In the genomic region with DNA sequence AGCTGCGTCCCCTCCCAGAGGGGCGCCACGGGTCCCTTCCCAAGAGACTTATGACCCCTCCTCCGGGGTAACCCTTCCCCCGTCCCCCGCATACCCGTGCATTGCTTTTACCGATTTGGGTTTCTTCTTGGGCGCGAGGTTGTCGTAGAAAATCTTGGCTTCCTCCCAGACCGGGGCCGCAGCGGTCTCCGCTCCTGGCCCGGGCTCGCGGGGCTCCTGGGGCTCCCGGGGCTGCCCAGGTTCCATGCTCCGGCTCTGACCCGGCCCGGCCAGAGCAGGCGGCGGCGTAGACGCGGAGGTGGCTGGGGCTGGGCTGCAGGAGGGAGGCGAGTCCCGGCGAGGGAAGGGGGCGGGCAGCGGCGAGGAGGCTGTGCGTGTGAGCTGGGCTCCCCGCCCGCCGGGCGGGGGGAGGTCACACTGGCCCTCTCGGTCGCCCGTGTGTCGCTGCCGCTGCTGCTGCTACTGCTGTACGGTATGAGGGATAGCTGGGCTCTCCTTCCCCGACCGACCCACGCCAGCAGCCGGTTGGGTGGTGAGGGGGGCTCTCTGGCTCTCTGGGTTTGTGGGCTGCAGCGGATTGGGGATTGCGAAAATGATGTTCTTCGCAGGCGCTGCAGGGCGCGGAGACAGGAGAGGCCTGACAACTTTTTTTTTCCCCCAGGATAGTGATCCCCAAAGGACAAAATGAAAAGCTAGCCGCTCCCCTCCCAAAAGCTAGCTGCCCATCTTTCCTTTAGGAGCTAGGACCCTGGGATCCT, we compare ENCODE assay signal across 8 cellular contexts. TPM values are rescaled to one million over a fixed set of nuclear protein-coding genes. Genes with fewer than 3 reads are reported as not detected.
DNase-seq lines count a peak whose midpoint lies in the region; ATAC-seq lines count a peak whose summit lies in the region.

A gene (minus strand): TSS at position 315 of the 758 bp plus-strand sequence. CDS start 69 bp downstream, at position 246.

- POLR2A ChIA-PET in activated CD4-positive, alpha-beta T cell treated with anti-CD3 and anti-CD28 coated beads, Interleukin-2, amount 10 ng/mL, durations not matched to agents 7 days and 5 days (lab: Charles Lee), result no interaction called here
- POLR2A ChIA-PET in naive thymus-derived CD4-positive, alpha-beta T cell (lab: Charles Lee), result interaction anchor here (0.6 to 3.2 kb wide), 9 partner anchors 9 to 67 kb away, joined by 3 to 20 read pairs (median 4); a partner anchor contains a TSS

- no peaks in the 10 kb centered on the region for H3K9me3 Mint-ChIP-seq in activated CD4-positive, alpha-beta T cell treated with anti-CD3 and anti-CD28 coated beads, Interleukin-2, amount 10 ng/mL, durations not matched to agents 7 days and 5 days
- peaks cover 0 to 2% (median 0%) of the 10 kb centered on the region in 11 donors for H3K9me3 Mint-ChIP-seq in naive thymus-derived CD4-positive, alpha-beta T cell

- DNase-seq in stimulated activated CD4-positive, alpha-beta T cell treated with anti-CD3 and anti-CD28 coated beads, Interleukin-2, amount 100 ng/mL, for 24 hours, result peak; percentile 35 to 46
- DNase-seq in stimulated activated CD4-positive, alpha-beta T cell treated with anti-CD3 and anti-CD28 coated beads, Interleukin-1b, Interleukin-23, amount 100 ng/mL, for 48 hours, result no peak
- no peak for DNase-seq in activated CD4-positive, alpha-beta T cell treated with anti-CD3 and anti-CD28 coated beads, Interleukin-2, amount 10 ng/mL, durations not matched to agents 7 days and 5 days
- peak in 5 of 9 donors; percentile 12 to 59 (median 24) for DNase-seq in naive thymus-derived CD4-positive, alpha-beta T cell
- no peak for DNase-seq in NCI-H2196 treated with DMSO at 0.1 percent for 48 hours (lab: John Stamatoyannopoulos, UW; ENCODE audit: unreplicated experiment)

- intact Hi-C loops in naive thymus-derived CD4-positive, alpha-beta T cell (cut with micrococcal nuclease), result loop anchor here (1.0 kb wide), 5 partner anchors 9 to 66 kb away; a partner anchor contains a TSS

- H3K27ac Mint-ChIP-seq in activated CD4-positive, alpha-beta T cell treated with anti-CD3 and anti-CD28 coated beads, Interleukin-2, amount 10 ng/mL, durations not matched to agents 7 days and 5 days, result no peak within 1 kb of the TSS
- H3K27ac Mint-ChIP-seq in naive thymus-derived CD4-positive, alpha-beta T cell, result peak within 1 kb of the TSS in 1 of 9 donors; percentile 55

- peak within 1 kb of the TSS; percentile 8 for H3K4me3 Mint-ChIP-seq in activated CD4-positive, alpha-beta T cell treated with anti-CD3 and anti-CD28 coated beads, Interleukin-2, amount 10 ng/mL, durations not matched to agents 7 days and 5 days
- peak within 1 kb of the TSS; percentile 48 to 79 (median 66) for H3K4me3 Mint-ChIP-seq in naive thymus-derived CD4-positive, alpha-beta T cell

- CTCF ChIA-PET in activated CD4-positive, alpha-beta T cell treated with anti-CD3 and anti-CD28 coated beads, Interleukin-2, amount 10 ng/mL, durations not matched to agents 7 days and 5 days (lab: Charles Lee), result interaction anchor here (0.6 to 3.9 kb wide), 10 partner anchors 8 to 1210 kb away, joined by 3 to 31 read pairs (median 5); no protein-coding TSS in a partner anchor
- CTCF ChIA-PET in naive thymus-derived CD4-positive, alpha-beta T cell (lab: Charles Lee), result interaction anchor here (0.6 to 7.3 kb wide), 21 partner anchors 9 to 192 kb away, joined by 3 to 45 read pairs (median 7); a partner anchor contains a TSS

- ATAC-seq in naive thymus-derived CD4-positive, alpha-beta T cell, result peak; percentile 67
- ATAC-seq in GM18870 (IDR thresholded peaks at IDR 0.05; ENCODE audit: unreplicated experiment), result no peak
- no peak for ATAC-seq in HG02763 (IDR thresholded peaks at IDR 0.05; ENCODE audit: unreplicated experiment)

- 3 to 4% methylated on average over 54 to 55 of the region's 55 CpGs for WGBS in esophagus, 2 donors

- peaks cover 41% of the 10 kb centered on the region for H3K27me3 Mint-ChIP-seq in activated CD4-positive, alpha-beta T cell treated with anti-CD3 and anti-CD28 coated beads, Interleukin-2, amount 10 ng/mL, durations not matched to agents 7 days and 5 days
- peaks cover 26 to 44% (median 29%) of the 10 kb centered on the region in 5 donors for H3K27me3 Mint-ChIP-seq in naive thymus-derived CD4-positive, alpha-beta T cell

- peaks cover 0 to 4% of the 10 kb centered on the region in 2 donors for H3K27me3 ChIP-seq in esophagus (ENCODE audit: control insufficient read depth in 1 of 2, insufficient read depth in 2 of 2, low read length in 2 of 2)
- peaks cover 0 to 7% of the 10 kb centered on the region in 2 donors for H3K27me3 ChIP-seq in naive thymus-derived CD4-positive, alpha-beta T cell (ENCODE audit: control insufficient read depth in 2 of 2, insufficient read depth in 2 of 2, low read length in 2 of 2)

- peaks cover 10% of the 10 kb centered on the region for H3K4me1 Mint-ChIP-seq in activated CD4-positive, alpha-beta T cell treated with anti-CD3 and anti-CD28 coated beads, Interleukin-2, amount 10 ng/mL, durations not matched to agents 7 days and 5 days
- H3K4me1 Mint-ChIP-seq in naive thymus-derived CD4-positive, alpha-beta T cell, result peaks cover 5 to 12% (median 9%) of the 10 kb centered on the region in 7 donors

- H3K27ac ChIP-seq in esophagus (ENCODE audit: low read depth in 2 of 2, low read length in 1 of 2), result no peak within 1 kb of the TSS
- H3K27ac ChIP-seq in naive thymus-derived CD4-positive, alpha-beta T cell (ENCODE audit: low read depth, low read length), result no peak within 1 kb of the TSS

- H3K36me3 Mint-ChIP-seq in activated CD4-positive, alpha-beta T cell treated with anti-CD3 and anti-CD28 coated beads, Interleukin-2, amount 10 ng/mL, durations not matched to agents 7 days and 5 days (ENCODE audit: low read depth), result no peaks in the 10 kb centered on the region
- H3K36me3 Mint-ChIP-seq in naive thymus-derived CD4-positive, alpha-beta T cell, result peaks cover 0 to 3% (median 0%) of the 10 kb centered on the region in 5 donors

- H3K4me3 ChIP-seq in esophagus (ENCODE audit: low read depth in 1 of 2, low read length in 2 of 2), result peak within 1 kb of the TSS; percentile 10 to 42
- H3K4me3 ChIP-seq in naive thymus-derived CD4-positive, alpha-beta T cell (ENCODE audit: low read length), result peak within 1 kb of the TSS; percentile 47

- peaks cover 3 to 5% of the 10 kb centered on the region in 2 donors for H3K4me1 ChIP-seq in esophagus (ENCODE audit: control insufficient read depth in 2 of 2, insufficient read depth in 2 of 2, low read length in 1 of 2)
- peaks cover 0 to 14% of the 10 kb centered on the region in 2 donors for H3K4me1 ChIP-seq in naive thymus-derived CD4-positive, alpha-beta T cell (ENCODE audit: control insufficient read depth in 2 of 2, insufficient read depth in 2 of 2, low read length in 2 of 2)

- peaks cover 0 to 3% of the 10 kb centered on the region in 2 donors for H3K9me3 ChIP-seq in esophagus (ENCODE audit: control insufficient read depth in 2 of 2, insufficient read depth in 1 of 2, low read depth in 1 of 2, low read length in 1 of 2)
- no peaks in the 10 kb centered on the region for H3K9me3 ChIP-seq in naive thymus-derived CD4-positive, alpha-beta T cell (ENCODE audit: control insufficient read depth in 2 of 3, low read length in 3 of 3)

- H3K36me3 ChIP-seq in esophagus (ENCODE audit: control insufficient read depth in 2 of 2, insufficient read depth in 2 of 2, low read length in 1 of 2), result no peaks in the 10 kb centered on the region
- H3K36me3 ChIP-seq in naive thymus-derived CD4-positive, alpha-beta T cell (ENCODE audit: control insufficient read depth in 2 of 3, insufficient read depth in 3 of 3, low read length in 3 of 3), result no peaks in the 10 kb centered on the region

RNA-seq across cellular contexts. Expression of the gene that starts here (rescaled TPM):
- total RNA-seq in activated CD4-positive, alpha-beta T cell treated with anti-CD3 and anti-CD28 coated beads, Interleukin-2, amount 10 ng/mL, durations not matched to agents 7 days and 5 days, result not detected
- under 1 TPM in 1 of 2 donors, not detected in 1; 0.02 TPM for polyA plus RNA-seq in esophagus
- under 1 TPM in 3 of 5 experiments, not detected in 2; 0.37 to 0.92 (median 0.65) TPM for total RNA-seq in naive thymus-derived CD4-positive, alpha-beta T cell
- not detected for polyA plus RNA-seq in naive thymus-derived CD4-positive, alpha-beta T cell

Comparison
In these comparisons a context has a peak if more than half of its experiments do, and no peak if none do; other contexts are left out.
1. DNase-seq: peak in stimulated activated CD4-positive, alpha-beta T cell treated with anti-CD3 and anti-CD28 coated beads, Interleukin-2, amount 100 ng/mL, for 24 hours (2 of 2); none in stimulated activated CD4-positive, alpha-beta T cell treated with anti-CD3 and anti-CD28 coated beads, Interleukin-1b, Interleukin-23, amount 100 ng/mL, for 48 hours (single experiment), activated CD4-positive, alpha-beta T cell treated with anti-CD3 and anti-CD28 coated beads, Interleukin-2, amount 10 ng/mL, durations not matched to agents 7 days and 5 days (single experiment) and NCI-H2196 treated with DMSO at 0.1 percent for 48 hours (single experiment).
2. Peak in DNase-seq, ATAC-seq and H3K4me3 ChIP-seq in naive thymus-derived CD4-positive, alpha-beta T cell; RNA of the gene not detected or under 1 TPM.